Comparison of ENCODE assay signal across 9 cellular contexts in genomic region chr11:128552783-128553661, GRCh38. TPM values are rescaled to one million over a fixed set of nuclear protein-coding genes. Genes with fewer than 3 reads are reported as not detected.
DNase-seq lines count a peak whose midpoint lies in the region; ATAC-seq lines count a peak whose summit lies in the region.
"Had no signal": no experiment of that assay in that cellular context is flagged by ENCODE, and none has a peak within 500 bp of the region (broad histone marks: within the 10 kb centered on the region; RNA-seq: fewer than 3 reads in every experiment).

No MANE protein-coding gene starts in this region.

- CTCF ChIA-PET in naive thymus-derived CD4-positive, alpha-beta T cell (lab: Charles Lee): interaction anchor here (1.2 to 1.4 kb wide), 4 partner anchors 30 to 89 kb away, joined by 3 to 5 read pairs (median 4); no protein-coding TSS in a partner anchor

- H3K9me3 Mint-ChIP-seq in central memory CD8-positive, alpha-beta T cell: no peaks in the 10 kb centered on the region
- H3K9me3 Mint-ChIP-seq in naive thymus-derived CD4-positive, alpha-beta T cell: peaks cover 0 to 4% (median 0%) of the 10 kb centered on the region in 11 donors

- no peaks in the 10 kb centered on the region for H3K27me3 ChIP-seq in naive thymus-derived CD4-positive, alpha-beta T cell (ENCODE audit: control insufficient read depth in 2 of 2, insufficient read depth in 2 of 2, low read length in 2 of 2)

- H3K4me3 ChIP-seq in naive thymus-derived CD4-positive, alpha-beta T cell (ENCODE audit: low read length): no peak overlapping the region

- POLR2A ChIA-PET in naive thymus-derived CD4-positive, alpha-beta T cell (lab: Charles Lee): interaction anchor here (0.6 to 2.5 kb wide), 16 partner anchors 8 to 75 kb away, joined by 3 to 14 read pairs (median 4); no protein-coding TSS in a partner anchor

- H3K27ac Mint-ChIP-seq in central memory CD8-positive, alpha-beta T cell (ENCODE audit: low read depth): peak overlapping the region; percentile 95
- peak overlapping the region; percentile 27 to 99 (median 90) for H3K27ac Mint-ChIP-seq in naive thymus-derived CD4-positive, alpha-beta T cell

- ATAC-seq in GM18517 (IDR thresholded peaks at IDR 0.05; ENCODE audit: unreplicated experiment) (peak; percentile 59), GM21737 (IDR thresholded peaks at IDR 0.05; ENCODE audit: unreplicated experiment) (peak; percentile 56)
- no peak for ATAC-seq in central memory CD8-positive, alpha-beta T cell (replicated peaks; ENCODE audit: extremely low read depth, poor library complexity, severe bottlenecking)
- ATAC-seq in naive thymus-derived CD4-positive, alpha-beta T cell: peak; percentile 77

- no peaks in the 10 kb centered on the region for H3K27me3 Mint-ChIP-seq in central memory CD8-positive, alpha-beta T cell
- H3K27me3 Mint-ChIP-seq in naive thymus-derived CD4-positive, alpha-beta T cell: no peaks in the 10 kb centered on the region

- H3K4me1 Mint-ChIP-seq in central memory CD8-positive, alpha-beta T cell: peaks cover 59% of the 10 kb centered on the region
- H3K4me1 Mint-ChIP-seq in naive thymus-derived CD4-positive, alpha-beta T cell: peaks cover 32 to 69% (median 62%) of the 10 kb centered on the region in 7 donors

- DNase-seq in NAMALWA (ENCODE audit: low spot score) (peak; percentile 99), NCI-H187 (lab: John Stamatoyannopoulos, UW) (no peak), NCI-H1436 treated with DMSO at 0.1 percent for 48 hours (lab: John Stamatoyannopoulos, UW) (no peak)
- no peak for DNase-seq in central memory CD8-positive, alpha-beta T cell (ENCODE audit: low spot score in 2 of 2)
- no peak for DNase-seq in naive thymus-derived CD4-positive, alpha-beta T cell
- DNase-seq in stimulated activated CD8-positive, alpha-beta memory T cell treated with anti-CD3 and anti-CD28 coated beads, Interleukin-4, amount 100 ng/mL, for 48 hours: no peak

- peaks cover 36 to 39% of the 10 kb centered on the region in 2 donors for H3K4me1 ChIP-seq in naive thymus-derived CD4-positive, alpha-beta T cell (ENCODE audit: control insufficient read depth in 2 of 2, insufficient read depth in 2 of 2, low read length in 2 of 2)

- no peaks in the 10 kb centered on the region for H3K36me3 Mint-ChIP-seq in central memory CD8-positive, alpha-beta T cell (ENCODE audit: insufficient read depth)
- H3K36me3 Mint-ChIP-seq in naive thymus-derived CD4-positive, alpha-beta T cell: no peaks in the 10 kb centered on the region

- no peaks in the 10 kb centered on the region for H3K36me3 ChIP-seq in naive thymus-derived CD4-positive, alpha-beta T cell (ENCODE audit: control insufficient read depth in 2 of 3, insufficient read depth in 3 of 3, low read length in 3 of 3)

- H3K27ac ChIP-seq in naive thymus-derived CD4-positive, alpha-beta T cell (ENCODE audit: low read depth, low read length): peak overlapping the region; percentile 20
- H3K27ac ChIP-seq: VCaP had no signal

- intact Hi-C loops in naive thymus-derived CD4-positive, alpha-beta T cell (cut with micrococcal nuclease): no loop called here

- peak overlapping the region; percentile 54 for H3K4me3 Mint-ChIP-seq in central memory CD8-positive, alpha-beta T cell
- peak overlapping the region in 9 of 10 donors; percentile 1 to 50 (median 23) for H3K4me3 Mint-ChIP-seq in naive thymus-derived CD4-positive, alpha-beta T cell

- no peaks in the 10 kb centered on the region for H3K9me3 ChIP-seq in naive thymus-derived CD4-positive, alpha-beta T cell (ENCODE audit: control insufficient read depth in 2 of 3, low read length in 3 of 3)

RNA-seq across cellular contexts. Expression of gene ETS1, which starts 34.3 kb away (rescaled TPM):
- total RNA-seq in naive thymus-derived CD4-positive, alpha-beta T cell: 100 to 1,000 TPM; 659 to 871 (median 773) TPM
- polyA plus RNA-seq in naive thymus-derived CD4-positive, alpha-beta T cell: 100 to 1,000 TPM; 514 to 634 TPM
